In the genomic region with DNA sequence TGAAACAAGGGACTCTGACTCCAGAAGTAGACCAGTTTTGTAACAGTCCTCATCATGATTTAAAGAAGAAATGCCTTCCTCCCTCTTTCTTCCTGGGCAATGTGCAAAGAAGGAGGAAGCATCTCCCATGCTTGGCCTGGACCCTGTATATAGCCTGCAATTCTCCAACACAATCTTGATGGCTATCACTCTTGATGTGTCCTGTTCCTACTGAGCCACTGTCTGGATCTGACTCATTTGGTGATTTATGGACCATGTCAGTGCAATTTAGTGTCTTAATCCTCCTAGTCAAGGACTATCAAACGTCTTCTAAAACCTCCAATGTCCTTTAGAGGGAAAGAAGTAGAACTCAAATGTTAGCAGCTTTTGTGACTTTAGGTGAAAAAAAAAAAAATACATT, we compare ENCODE assay signal across 36 cellular contexts.
"Had no signal": no experiment of that assay in that cellular context is flagged by ENCODE, and none has a peak within 500 bp of the region (broad histone marks: within the 10 kb centered on the region; RNA-seq: fewer than 3 reads in every experiment).

No MANE protein-coding gene starts in this region.

- H3K4me3 ChIP-seq: adrenal gland, body of pancreas, breast epithelium, MG63, PC-9 had no signal

- ATAC-seq: activated naive CD4-positive, alpha-beta T cell treated with anti-CD3 and anti-CD28 coated beads, Interleukin-2, amount 50 U/mL, for 72 hours; activated T-cell treated with anti-CD3 and anti-CD28 coated beads, Interleukin-2, amount 50 U/mL, for 4 hours; body of pancreas had no signal

- H3K4me1 ChIP-seq: adrenal gland, body of pancreas, breast epithelium had no signal

- FAIRE-seq: astrocyte had no signal

- H3K27ac ChIP-seq: adrenal gland, body of pancreas, breast epithelium, PC-9, VCaP had no signal

- H3K9me3 ChIP-seq: adrenal gland, body of pancreas, breast epithelium, MG63 had no signal

- H3K27me3 ChIP-seq: adrenal gland, body of pancreas, breast epithelium, MG63 had no signal

- H3K36me3 ChIP-seq: adrenal gland, breast epithelium, MG63 had no signal

- DNase-seq: activated B cell treated with CpG ODN at 0.5 μM for 24 hours; activated CD4-positive, alpha-beta memory T cell treated with anti-CD3 and anti-CD28 coated beads for 36 hours; activated CD4-positive, alpha-beta T cell treated with anti-CD3 and anti-CD28 coated beads for 4 hours; activated CD4-positive, alpha-beta T cell treated with anti-CD3 and anti-CD28 coated beads, Interleukin-2, amount 50 U/mL, for 1 hour; activated CD4-positive, CD25-positive, alpha-beta regulatory T cell treated with anti-CD3 and anti-CD28 coated beads, Interleukin-2, amount 50 U/mL, for 72 hours; activated CD8-positive, alpha-beta memory T cell treated with anti-CD3 and anti-CD28 coated beads, Interleukin-2, amount 50 U/mL, for 4 hours; activated gamma-delta T cell treated with Interleukin-2 at 50 U/mL for 16 hours; activated naive CD4-positive, alpha-beta T cell treated with anti-CD3 and anti-CD28 coated beads for 36 hours; activated T-cell treated with anti-CD3 and anti-CD28 coated beads for 4 hours; activated T-cell treated with anti-CD3 and anti-CD28 coated beads, Interleukin-2, amount 50 U/mL, for 4 hours; adrenal gland; body of pancreas; Karpas-422; KBM-7; MG63; NCI-H1048; NCI-H1105 treated with DMSO at 0.1 percent for 48 hours; NCI-H1436; NCI-H1694; NCI-H2029; NCI-H2171; NCI-H2227 treated with DMSO at 0.1 percent for 48 hours; NCI-H446; NCI-H510A treated with DMSO at 0.1 percent for 48 hours; NCI-H526 treated with DMSO at 0.1 percent for 48 hours; NCI-H774; PC-9; Right ventricle myocardium superior; SW 1271; T-helper 1 cell; T-helper 2 cell; T-helper 9 cell had no signal
